In the genomic region with DNA sequence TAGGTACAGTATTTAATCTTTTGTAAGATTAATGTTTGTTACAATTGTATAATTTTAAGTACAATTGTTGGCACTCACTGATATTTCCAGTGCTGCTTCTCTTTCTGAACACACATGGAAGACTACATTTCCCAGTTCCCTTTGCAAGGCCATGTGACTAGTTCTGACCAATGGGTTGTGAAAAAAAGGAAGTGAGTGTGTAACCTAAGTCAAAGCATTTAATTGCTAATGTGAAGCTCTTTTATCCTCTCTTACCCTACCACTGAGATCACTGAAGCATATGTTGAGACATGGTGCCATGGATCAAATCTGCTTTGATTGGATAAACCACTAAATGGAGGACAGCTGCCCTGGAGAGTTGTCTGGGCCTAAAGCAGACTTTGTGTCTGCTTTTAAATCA, we compare ENCODE assay signal across 9 cellular contexts.
DNase-seq lines count a peak whose midpoint lies in the region; ATAC-seq, FAIRE-seq and TF ChIP-seq lines count a peak whose summit lies in the region.
"Had no signal": no experiment of that assay in that cellular context is flagged by ENCODE, and none has a peak within 500 bp of the region (broad histone marks: within the 10 kb centered on the region; RNA-seq: fewer than 3 reads in every experiment).

No MANE protein-coding gene starts in this region.

- TF ChIP-seq CTCF in OCI-LY3 (IDR thresholded peaks at IDR 0.05; ENCODE audit: low read depth, low read length) (no peak), K562 (IDR thresholded peaks at IDR 0.05 in 2 of 3, conservative IDR thresholded peaks at IDR 0.05 in 1 of 3; ENCODE audit: insufficient read depth in 2 of 3, low read depth in 1 of 3, low read length in 3 of 3) (no peak), testis (IDR thresholded peaks at IDR 0.05) (no peak)

- peak; percentile 3 for DNase-seq in activated CD8-positive, alpha-beta memory T cell treated with anti-CD3 and anti-CD28 coated beads, Interleukin-2, amount 50 U/mL, for 1 hour (ENCODE audit: extremely low read depth)
- no peak for DNase-seq in activated CD8-positive, alpha-beta memory T cell treated with anti-CD3 and anti-CD28 coated beads, Interleukin-2, amount 50 U/mL, for 48 hours
- peak; percentile 93 for DNase-seq in Karpas-422
- peak; percentile 62 to 72 (median 66) for DNase-seq in K562 (ENCODE audit: extremely low read depth in 1 of 4, low spot score in 3 of 4)
- peak; percentile 76 for DNase-seq in iris pigment epithelial cell (ENCODE audit: low read depth)
- peak; percentile 62 for DNase-seq in testis

- H3K27me3 ChIP-seq in Karpas-422 (ENCODE audit: low read length) (no peaks in the 10 kb centered on the region), OCI-LY3 (ENCODE audit: low read depth, low read length) (no peaks in the 10 kb centered on the region), K562 (ENCODE audit: control insufficient read depth in 2 of 2, insufficient read depth in 2 of 2, low read length in 2 of 2) (no peaks in the 10 kb centered on the region), testis (no peaks in the 10 kb centered on the region)

- H3K9me3 ChIP-seq in Karpas-422 (ENCODE audit: low read length): no peaks in the 10 kb centered on the region
- H3K9me3 ChIP-seq in OCI-LY3 (ENCODE audit: insufficient read depth, low read length): no peaks in the 10 kb centered on the region
- H3K9me3 ChIP-seq in K562 (replicated peaks; ENCODE audit: control insufficient read depth, insufficient read depth, low read depth, low read length): no peaks in the 10 kb centered on the region
- H3K9me3 ChIP-seq in testis: no peaks in the 10 kb centered on the region

- POLR2A ChIA-PET in K562 (lab: Yijun Ruan, JAX): interaction anchor here (1.3 to 1.5 kb wide), 2 partner anchors 8 to 9 kb away, joined by 3 to 7 read pairs; no protein-coding TSS in a partner anchor

- H3K9me1 ChIP-seq in K562 (ENCODE audit: control insufficient read depth, insufficient read depth, low read length): no peaks in the 10 kb centered on the region

- H3K4me3 ChIP-seq in Karpas-422 (ENCODE audit: low read length) (no peak overlapping the region), OCI-LY3 (ENCODE audit: low read length) (no peak overlapping the region), K562 (no peak overlapping the region), testis (no peak overlapping the region)

- in situ Hi-C loops in K562 (cut with MboI): no loop called here

- peaks cover 58% of the 10 kb centered on the region for H3K79me2 ChIP-seq in Karpas-422 (ENCODE audit: low read length)
- 0 out of 2 replicates have a peak, but pooled peaks cover 5% of the 10 kb centered on the region for H3K79me2 ChIP-seq in OCI-LY3 (ENCODE audit: low read length)
- no peaks in the 10 kb centered on the region for H3K79me2 ChIP-seq in K562 (ENCODE audit: control insufficient read depth, insufficient read depth, low read length)

- H3K4me2 ChIP-seq in Karpas-422 (ENCODE audit: low read depth, low read length, poor library complexity, severe bottlenecking): peak overlapping the region; percentile 32
- H3K4me2 ChIP-seq in OCI-LY3 (ENCODE audit: low read length): peak overlapping the region; percentile 42
- H3K4me2 ChIP-seq in K562 (ENCODE audit: insufficient read depth, low read length): no peak overlapping the region

- TF ChIP-seq RAD21 in K562 (CRISPR knock-in tag; conservative IDR thresholded peaks at IDR 0.05 in 1 of 2, IDR thresholded peaks at IDR 0.05 in 1 of 2): no peak

- intact Hi-C loops in K562 (cut with micrococcal nuclease): no loop called here
- intact Hi-C loops in testis (cut with DNase I; ENCODE audit: low total_unique reads): no loop called here

- H2AFZ ChIP-seq in Karpas-422 (ENCODE audit: low read length): no peak overlapping the region
- H2AFZ ChIP-seq in OCI-LY3 (ENCODE audit: low read depth, low read length): no peak overlapping the region; the same call in 1 of the 2 replicates
- peak overlapping the region; percentile 88 for H2AFZ ChIP-seq in K562 (ENCODE audit: low read depth, low read length)

- FAIRE-seq in K562 (lab: Jason Lieb, UNC): peak; percentile 94

- BruUV-seq in K562 (replicated peaks; lab: Mats Ljungman, UMichigan): no TSS peak

- no peaks in the 10 kb centered on the region for H3K9me2 ChIP-seq in Karpas-422 (replicated peaks; ENCODE audit: insufficient read depth, low read length)

- TF ChIP-seq EP300 in K562 (IDR thresholded peaks at IDR 0.05; ENCODE audit: low read length): no peak

- H4K20me1 ChIP-seq in Karpas-422 (ENCODE audit: insufficient read depth, low read depth, low read length): no peaks in the 10 kb centered on the region
- H4K20me1 ChIP-seq in OCI-LY3 (ENCODE audit: insufficient read depth, low read length): no peaks in the 10 kb centered on the region
- no peaks in the 10 kb centered on the region for H4K20me1 ChIP-seq in K562 (replicated peaks; ENCODE audit: control insufficient read depth, insufficient read depth, low read length)

- CTCF ChIA-PET in K562 (lab: Yijun Ruan, JAX; ENCODE audit: low intra/inter-chr PET ratio): no interaction called here

- H3K9ac ChIP-seq in Karpas-422 (ENCODE audit: low read length): no peak overlapping the region; the same call in 1 of the 2 replicates
- H3K9ac ChIP-seq in OCI-LY3 (ENCODE audit: low read length): no peak overlapping the region
- H3K9ac ChIP-seq in K562 (ENCODE audit: insufficient read depth in 1 of 2, low read depth in 2 of 2, low read length in 2 of 2): no peak overlapping the region

- H3K27ac ChIP-seq in Karpas-422 (ENCODE audit: low read length): peak overlapping the region; percentile 72
- no peak overlapping the region for H3K27ac ChIP-seq in OCI-LY3 (ENCODE audit: low read length)
- H3K27ac ChIP-seq in K562 (ENCODE audit: extremely low read depth, low read depth, low read length): no peak overlapping the region
- peak overlapping the region in 1 of 2 donors; percentile 7 for H3K27ac ChIP-seq in testis
- H3K27ac ChIP-seq: C4-2B had no signal

- H3K4me1 ChIP-seq in Karpas-422 (ENCODE audit: low read length) (peaks cover 55% of the 10 kb centered on the region), OCI-LY3 (ENCODE audit: low read length) (peaks cover 7% of the 10 kb centered on the region; the same call in 1 of the 2 replicates), K562 (replicated peaks in 1 of 2; ENCODE audit: control insufficient read depth in 2 of 2, insufficient read depth in 2 of 2, low read length in 2 of 2) (peaks cover 0 to 7% of the 10 kb centered on the region in 2 experiments; a peak in 3 of 5 replicates), testis (peaks cover 19% of the 10 kb centered on the region)

- ATAC-seq in GM21515 (IDR thresholded peaks at IDR 0.05; ENCODE audit: unreplicated experiment) (peak; percentile 92), K562 (peak; percentile 97)

- H3K36me3 ChIP-seq in Karpas-422 (ENCODE audit: insufficient read depth, low read length): no peaks in the 10 kb centered on the region
- no peaks in the 10 kb centered on the region for H3K36me3 ChIP-seq in OCI-LY3 (replicated peaks; ENCODE audit: low read depth, low read length)
- H3K36me3 ChIP-seq in K562 (ENCODE audit: control insufficient read depth, insufficient read depth, low read length): no peaks in the 10 kb centered on the region
- H3K36me3 ChIP-seq in testis (ENCODE audit: low read depth, missing control alignments): no peaks in the 10 kb centered on the region

- no peak for TF ChIP-seq POLR2A in K562 (conservative IDR thresholded peaks at IDR 0.05)
- no peak for TF ChIP-seq POLR2A in testis (IDR thresholded peaks at IDR 0.05)

TF ChIP-seq in K562, 482 proteins besides CTCF, POLR2A, EP300 and RAD21:
- TF ChIP-seq ZNF444 (CRISPR knock-in tag; IDR thresholded peaks at IDR 0.05) (no peak), SPI1 (IDR thresholded peaks at IDR 0.05; ENCODE audit: borderline replicate concordance, low read depth, low read length) (peak; percentile 90), RAD51 (IDR thresholded peaks at IDR 0.05; ENCODE audit: borderline replicate concordance, low read depth) (peak; percentile 86), ZNF79 (CRISPR knock-in tag; IDR thresholded peaks at IDR 0.05; ENCODE audit: low read depth) (no peak), HCFC1 (IDR thresholded peaks at IDR 0.05; ENCODE audit: low read depth, low read length) (peak; percentile 87), FOS (IDR thresholded peaks at IDR 0.05; ENCODE audit: extremely low read depth, insufficient read length) (peak; percentile 22), SIX5 (IDR thresholded peaks at IDR 0.05; ENCODE audit: borderline replicate concordance in 1 of 2, insufficient read depth in 1 of 2, low read depth in 1 of 2, low read length in 2 of 2) (peak; percentile 67 to 72), MBD2 (IDR thresholded peaks at IDR 0.05; ENCODE audit: borderline replicate concordance, low read depth) (0 out of 2 replicates have a peak, but pooled peaks have one; percentile 51), ZFP30 (CRISPR knock-in tag; IDR thresholded peaks at IDR 0.05; ENCODE audit: borderline replicate concordance) (no peak), TBL1XR1 (IDR thresholded peaks at IDR 0.05; ENCODE audit: low read length in 2 of 2) (no peak), RBM25 (IDR thresholded peaks at IDR 0.05; ENCODE audit: low read depth, low read length, severe bottlenecking) (peak; percentile 42), CBFA2T2 (conservative IDR thresholded peaks at IDR 0.05) (peak; percentile 37), USF1 (CRISPR knock-in tag; IDR thresholded peaks at IDR 0.05) (peak; percentile 88), ZNF143 (CRISPR knock-in tag; IDR thresholded peaks at IDR 0.05) (peak; percentile 82)
- TF ChIP-seq, protein P1, sequence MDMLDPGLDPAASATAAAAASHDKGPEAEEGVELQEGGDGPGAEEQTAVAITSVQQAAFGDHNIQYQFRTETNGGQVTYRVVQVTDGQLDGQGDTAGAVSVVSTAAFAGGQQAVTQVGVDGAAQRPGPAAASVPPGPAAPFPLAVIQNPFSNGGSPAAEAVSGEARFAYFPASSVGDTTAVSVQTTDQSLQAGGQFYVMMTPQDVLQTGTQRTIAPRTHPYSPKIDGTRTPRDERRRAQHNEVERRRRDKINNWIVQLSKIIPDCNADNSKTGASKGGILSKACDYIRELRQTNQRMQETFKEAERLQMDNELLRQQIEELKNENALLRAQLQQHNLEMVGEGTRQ (CRISPR knock-in tag; IDR thresholded peaks at IDR 0.05): peak; percentile 96
